In the genomic region with DNA sequence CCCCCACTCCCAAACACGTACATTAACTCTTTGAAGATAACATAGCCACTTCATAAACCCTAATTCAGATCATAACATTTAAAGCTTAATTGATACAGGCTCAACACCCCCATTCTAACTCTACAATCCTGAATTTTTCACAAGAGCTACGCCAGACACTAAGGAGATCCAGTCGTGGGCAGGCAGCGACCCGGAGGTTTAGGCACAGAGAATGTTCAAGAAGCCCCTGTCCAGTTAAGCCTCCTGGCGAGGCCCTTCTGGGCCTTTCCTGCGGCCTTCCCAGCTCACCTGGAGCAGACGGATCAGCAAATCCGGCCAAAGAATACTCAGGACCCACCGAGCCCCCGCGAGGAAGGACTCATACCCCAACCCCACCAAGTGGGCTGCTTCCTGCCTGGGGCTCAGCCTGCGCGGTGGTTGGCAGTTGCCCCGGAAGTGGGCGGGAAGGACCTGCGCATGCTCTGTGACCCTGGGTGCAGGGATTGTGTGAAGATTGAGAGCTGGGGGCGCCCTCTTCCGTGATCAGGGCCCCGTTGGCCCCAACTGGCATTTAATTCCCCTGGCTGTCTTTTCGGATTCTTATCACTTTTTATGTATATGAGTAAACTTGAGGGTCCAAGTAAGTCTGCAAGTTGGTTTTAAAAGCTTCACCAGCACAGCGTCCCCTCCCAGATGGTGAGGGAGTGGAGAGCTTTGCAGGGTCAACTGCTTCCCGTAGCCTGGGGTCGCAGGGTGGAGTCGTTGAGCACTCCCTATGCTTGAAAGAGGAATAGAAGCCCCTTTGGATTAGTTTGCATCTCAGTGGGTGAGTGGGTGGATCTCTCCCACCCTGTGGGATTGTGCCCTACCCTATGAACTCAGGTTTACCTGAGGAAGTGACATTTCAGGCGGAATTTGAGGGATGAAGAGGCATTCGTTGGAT, we compare ENCODE assay signal across 8 cellular contexts. TPM values are rescaled to one million over a fixed set of nuclear protein-coding genes. Genes with fewer than 3 reads are reported as not detected.
DNase-seq lines count a peak whose midpoint lies in the region; ATAC-seq, FAIRE-seq and TF ChIP-seq lines count a peak whose summit lies in the region.

Gene TRIM61 (minus strand): TSS at position 415 of the 922 bp plus-strand sequence. CDS start 7,655 bp downstream, outside the sequence.

- peaks cover 2% of the 10 kb centered on the region for H3K36me3 Mint-ChIP-seq in T-helper 17 cell (ENCODE audit: low read depth)

- peak within 1 kb of the TSS; percentile 32 for H3K27ac Mint-ChIP-seq in T-helper 17 cell

- no peak within 1 kb of the TSS for H3K9ac ChIP-seq in kidney (ENCODE audit: low read length in 2 of 2)

- H3K9me3 ChIP-seq in T-helper 17 cell (ENCODE audit: control insufficient read depth, low read length, poor library complexity, severe bottlenecking) = no peaks in the 10 kb centered on the region
- no peaks in the 10 kb centered on the region for H3K9me3 ChIP-seq in kidney (ENCODE audit: control insufficient read depth in 1 of 2, low read length in 2 of 2)

- H3K27ac ChIP-seq in kidney (ENCODE audit: low read depth in 2 of 2, low read length in 2 of 2) = no peak within 1 kb of the TSS

- no peaks in the 10 kb centered on the region for H3K36me3 ChIP-seq in bronchial epithelial cell (ENCODE audit: control insufficient read depth, insufficient read depth, low read length)
- H3K36me3 ChIP-seq in kidney (ENCODE audit: control insufficient read depth in 1 of 2, insufficient read depth in 2 of 2, low read length in 2 of 2) = no peaks in the 10 kb centered on the region

- in situ Hi-C loops in GM13977 (cut with MboI; ENCODE audit: low pct_unique_long_range_greater_than_20kb, low sequenced_read_pairs, unreplicated experiment) = no loop called here

- ATAC-seq in HG02759 (IDR thresholded peaks at IDR 0.05; ENCODE audit: unreplicated experiment) = peak; percentile 100
- ATAC-seq in T-helper 17 cell = peak; percentile 77

- H3K4me3 Mint-ChIP-seq in T-helper 17 cell = peak within 1 kb of the TSS; percentile 78

- DNase-seq in GM13977 (ENCODE audit: low spot score) (peak; percentile 71), T-helper 17 cell (peak in 1 of 3 donors; percentile 23), bronchial epithelial cell (ENCODE audit: low read depth) (no peak), midbrain (lab: John Stamatoyannopoulos, UW) (peak; percentile 68), kidney (no peak), NCI-H2081 (lab: John Stamatoyannopoulos, UW) (no peak)
- DNase-seq in stimulated activated CD8-positive, alpha-beta memory T cell treated with anti-CD3 and anti-CD28 coated beads, Interleukin-7, amount 100 ng/mL, for 24 hours (ENCODE audit: low read depth) = peak; percentile 33

- FAIRE-seq in bronchial epithelial cell (lab: Jason Lieb, UNC) (no peak), kidney (lab: Jason Lieb, UNC) (no peak)

- TF ChIP-seq CTCF in GM13977 (IDR thresholded peaks at IDR 0.05; ENCODE audit: extremely low read depth, insufficient read depth, missing control alignments) = peak; percentile 41
- no peak for TF ChIP-seq CTCF in bronchial epithelial cell (IDR thresholded peaks at IDR 0.05; ENCODE audit: insufficient read depth, low read length, severe bottlenecking)
- TF ChIP-seq CTCF in kidney (IDR thresholded peaks at IDR 0.05; ENCODE audit: borderline replicate concordance, extremely low read depth, insufficient read depth) = no peak

- no peaks in the 10 kb centered on the region for H3K27me3 Mint-ChIP-seq in T-helper 17 cell

- H3K4me3 ChIP-seq in bronchial epithelial cell (ENCODE audit: low read depth, low read length) (peak within 1 kb of the TSS; percentile 26), kidney (ENCODE audit: low read length in 2 of 2) (peak within 1 kb of the TSS in 1 of 2 donors; percentile 28)

- peaks cover 5% of the 10 kb centered on the region for H3K4me1 Mint-ChIP-seq in T-helper 17 cell

- H3K27me3 ChIP-seq in bronchial epithelial cell (ENCODE audit: control insufficient read depth, insufficient read depth, low read length) = no peaks in the 10 kb centered on the region

- intact Hi-C loops in kidney (cut with DNase I) = no loop called here

- no peaks in the 10 kb centered on the region for H3K4me1 ChIP-seq in kidney (ENCODE audit: control insufficient read depth in 1 of 2, insufficient read depth in 1 of 2, low read depth in 1 of 2, low read length in 2 of 2)

RNA-seq across cellular contexts. Expression of gene TRIM61, which starts in this region (rescaled TPM):
- total RNA-seq in T-helper 17 cell (under 1 TPM in 1 of 2 donors, not detected in 1; 0.45 TPM), bronchial epithelial cell (0.26 and 1.1 TPM in 2 replicates), kidney (0.54 TPM)
- 0.30 TPM for polyA plus RNA-seq in kidney (ENCODE audit: insufficient read depth, low read depth, low replicate concordance)

Comparison
In these comparisons a context has a peak if more than half of its experiments do, and no peak if none do; other contexts are left out.
1. Peak in ATAC-seq in T-helper 17 cell; RNA of the gene not detected or under 1 TPM.
2. DNase-seq: peak in GM13977 (single experiment), midbrain (single experiment) and stimulated activated CD8-positive, alpha-beta memory T cell treated with anti-CD3 and anti-CD28 coated beads, Interleukin-7, amount 100 ng/mL, for 24 hours (single experiment); none in bronchial epithelial cell (single experiment), kidney (single experiment) and NCI-H2081 (0 of 2).